ENCODE assay signal across 1 cellular context in the genomic region with DNA sequence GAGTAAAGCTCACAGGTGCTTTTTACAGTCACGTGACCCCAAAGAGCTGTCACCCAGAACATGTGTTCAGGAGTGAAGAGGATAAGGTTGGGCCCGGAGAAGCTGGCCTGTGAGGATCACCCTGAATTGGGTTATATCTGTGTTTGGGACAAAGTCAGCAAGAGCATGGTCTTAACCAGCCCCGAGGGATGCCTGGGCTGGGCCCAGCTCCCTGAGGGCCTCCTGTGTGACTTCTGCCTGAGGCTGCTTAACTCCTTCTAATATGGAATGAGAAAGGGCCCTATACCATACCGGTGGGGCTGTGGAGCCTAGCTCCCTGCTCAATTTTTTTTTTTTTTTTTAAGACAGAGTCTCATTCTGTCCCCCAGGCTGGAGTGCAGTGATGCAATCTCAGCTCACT.
TF ChIP-seq lines count a peak whose summit lies in the region.

No MANE protein-coding gene starts in this region.

TF ChIP-seq in GM23338, 12 proteins besides CTCF, POLR2A, EP300 and RAD21:
- TF ChIP-seq, protein P1, sequence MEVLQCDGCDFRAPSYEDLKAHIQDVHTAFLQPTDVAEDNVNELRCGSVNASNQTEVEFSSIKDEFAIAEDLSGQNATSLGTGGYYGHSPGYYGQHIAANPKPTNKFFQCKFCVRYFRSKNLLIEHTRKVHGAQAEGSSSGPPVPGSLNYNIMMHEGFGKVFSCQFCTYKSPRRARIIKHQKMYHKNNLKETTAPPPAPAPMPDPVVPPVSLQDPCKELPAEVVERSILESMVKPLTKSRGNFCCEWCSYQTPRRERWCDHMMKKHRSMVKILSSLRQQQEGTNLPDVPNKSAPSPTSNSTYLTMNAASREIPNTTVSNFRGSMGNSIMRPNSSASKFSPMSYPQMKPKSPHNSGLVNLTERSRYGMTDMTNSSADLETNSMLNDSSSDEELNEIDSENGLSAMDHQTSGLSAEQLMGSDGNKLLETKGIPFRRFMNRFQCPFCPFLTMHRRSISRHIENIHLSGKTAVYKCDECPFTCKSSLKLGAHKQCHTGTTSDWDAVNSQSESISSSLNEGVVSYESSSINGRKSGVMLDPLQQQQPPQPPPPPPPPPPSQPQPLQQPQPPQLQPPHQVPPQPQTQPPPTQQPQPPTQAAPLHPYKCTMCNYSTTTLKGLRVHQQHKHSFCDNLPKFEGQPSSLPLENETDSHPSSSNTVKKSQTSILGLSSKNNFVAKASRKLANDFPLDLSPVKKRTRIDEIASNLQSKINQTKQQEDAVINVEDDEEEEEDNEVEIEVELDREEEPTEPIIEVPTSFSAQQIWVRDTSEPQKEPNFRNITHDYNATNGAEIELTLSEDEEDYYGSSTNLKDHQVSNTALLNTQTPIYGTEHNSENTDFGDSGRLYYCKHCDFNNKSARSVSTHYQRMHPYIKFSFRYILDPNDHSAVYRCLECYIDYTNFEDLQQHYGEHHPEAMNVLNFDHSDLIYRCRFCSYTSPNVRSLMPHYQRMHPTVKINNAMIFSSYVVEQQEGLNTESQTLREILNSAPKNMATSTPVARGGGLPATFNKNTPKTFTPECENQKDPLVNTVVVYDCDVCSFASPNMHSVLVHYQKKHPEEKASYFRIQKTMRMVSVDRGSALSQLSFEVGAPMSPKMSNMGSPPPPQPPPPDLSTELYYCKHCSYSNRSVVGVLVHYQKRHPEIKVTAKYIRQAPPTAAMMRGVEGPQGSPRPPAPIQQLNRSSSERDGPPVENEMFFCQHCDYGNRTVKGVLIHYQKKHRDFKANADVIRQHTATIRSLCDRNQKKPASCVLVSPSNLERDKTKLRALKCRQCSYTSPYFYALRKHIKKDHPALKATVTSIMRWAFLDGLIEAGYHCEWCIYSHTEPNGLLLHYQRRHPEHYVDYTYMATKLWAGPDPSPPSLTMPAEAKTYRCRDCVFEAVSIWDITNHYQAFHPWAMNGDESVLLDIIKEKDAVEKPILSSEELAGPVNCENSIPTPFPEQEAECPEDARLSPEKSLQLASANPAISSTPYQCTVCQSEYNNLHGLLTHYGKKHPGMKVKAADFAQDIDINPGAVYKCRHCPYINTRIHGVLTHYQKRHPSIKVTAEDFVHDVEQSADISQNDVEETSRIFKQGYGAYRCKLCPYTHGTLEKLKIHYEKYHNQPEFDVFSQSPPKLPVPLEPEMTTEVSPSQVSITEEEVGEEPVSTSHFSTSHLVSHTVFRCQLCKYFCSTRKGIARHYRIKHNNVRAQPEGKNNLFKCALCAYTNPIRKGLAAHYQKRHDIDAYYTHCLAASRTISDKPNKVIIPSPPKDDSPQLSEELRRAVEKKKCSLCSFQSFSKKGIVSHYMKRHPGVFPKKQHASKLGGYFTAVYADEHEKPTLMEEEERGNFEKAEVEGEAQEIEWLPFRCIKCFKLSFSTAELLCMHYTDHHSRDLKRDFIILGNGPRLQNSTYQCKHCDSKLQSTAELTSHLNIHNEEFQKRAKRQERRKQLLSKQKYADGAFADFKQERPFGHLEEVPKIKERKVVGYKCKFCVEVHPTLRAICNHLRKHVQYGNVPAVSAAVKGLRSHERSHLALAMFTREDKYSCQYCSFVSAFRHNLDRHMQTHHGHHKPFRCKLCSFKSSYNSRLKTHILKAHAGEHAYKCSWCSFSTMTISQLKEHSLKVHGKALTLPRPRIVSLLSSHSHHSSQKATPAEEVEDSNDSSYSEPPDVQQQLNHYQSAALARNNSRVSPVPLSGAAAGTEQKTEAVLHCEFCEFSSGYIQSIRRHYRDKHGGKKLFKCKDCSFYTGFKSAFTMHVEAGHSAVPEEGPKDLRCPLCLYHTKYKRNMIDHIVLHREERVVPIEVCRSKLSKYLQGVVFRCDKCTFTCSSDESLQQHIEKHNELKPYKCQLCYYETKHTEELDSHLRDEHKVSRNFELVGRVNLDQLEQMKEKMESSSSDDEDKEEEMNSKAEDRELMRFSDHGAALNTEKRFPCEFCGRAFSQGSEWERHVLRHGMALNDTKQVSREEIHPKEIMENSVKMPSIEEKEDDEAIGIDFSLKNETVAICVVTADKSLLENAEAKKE (CRISPR knock-in tag; IDR thresholded peaks at IDR 0.05): no peak
- TF ChIP-seq, protein P2, sequence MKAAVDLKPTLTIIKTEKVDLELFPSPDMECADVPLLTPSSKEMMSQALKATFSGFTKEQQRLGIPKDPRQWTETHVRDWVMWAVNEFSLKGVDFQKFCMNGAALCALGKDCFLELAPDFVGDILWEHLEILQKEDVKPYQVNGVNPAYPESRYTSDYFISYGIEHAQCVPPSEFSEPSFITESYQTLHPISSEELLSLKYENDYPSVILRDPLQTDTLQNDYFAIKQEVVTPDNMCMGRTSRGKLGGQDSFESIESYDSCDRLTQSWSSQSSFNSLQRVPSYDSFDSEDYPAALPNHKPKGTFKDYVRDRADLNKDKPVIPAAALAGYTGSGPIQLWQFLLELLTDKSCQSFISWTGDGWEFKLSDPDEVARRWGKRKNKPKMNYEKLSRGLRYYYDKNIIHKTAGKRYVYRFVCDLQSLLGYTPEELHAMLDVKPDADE (IDR thresholded peaks at IDR 0.05): no peak
- TF ChIP-seq ZNF114 (CRISPR knock-in tag; IDR thresholded peaks at IDR 0.05): no peak
- TF ChIP-seq POLR2AphosphoS5 (IDR thresholded peaks at IDR 0.05; ENCODE audit: low read depth): no peak
- TF ChIP-seq ZNF331 (CRISPR knock-in tag; IDR thresholded peaks at IDR 0.05; ENCODE audit: low read depth): no peak
- no peak for TF ChIP-seq EZH2phosphoT487 (IDR thresholded peaks at IDR 0.05; ENCODE audit: unreplicated experiment)
- no peak for TF ChIP-seq EZH2 (IDR thresholded peaks at IDR 0.05; ENCODE audit: low read depth, unreplicated experiment)
- no peak for TF ChIP-seq NANOG (IDR thresholded peaks at IDR 0.05; ENCODE audit: borderline replicate concordance)
- no peak for TF ChIP-seq CREB1 (CRISPR knock-in tag; IDR thresholded peaks at IDR 0.05; ENCODE audit: low read depth)
- no peak for TF ChIP-seq STAT1 (IDR thresholded peaks at IDR 0.05; ENCODE audit: unreplicated experiment)
- TF ChIP-seq, protein P3, sequence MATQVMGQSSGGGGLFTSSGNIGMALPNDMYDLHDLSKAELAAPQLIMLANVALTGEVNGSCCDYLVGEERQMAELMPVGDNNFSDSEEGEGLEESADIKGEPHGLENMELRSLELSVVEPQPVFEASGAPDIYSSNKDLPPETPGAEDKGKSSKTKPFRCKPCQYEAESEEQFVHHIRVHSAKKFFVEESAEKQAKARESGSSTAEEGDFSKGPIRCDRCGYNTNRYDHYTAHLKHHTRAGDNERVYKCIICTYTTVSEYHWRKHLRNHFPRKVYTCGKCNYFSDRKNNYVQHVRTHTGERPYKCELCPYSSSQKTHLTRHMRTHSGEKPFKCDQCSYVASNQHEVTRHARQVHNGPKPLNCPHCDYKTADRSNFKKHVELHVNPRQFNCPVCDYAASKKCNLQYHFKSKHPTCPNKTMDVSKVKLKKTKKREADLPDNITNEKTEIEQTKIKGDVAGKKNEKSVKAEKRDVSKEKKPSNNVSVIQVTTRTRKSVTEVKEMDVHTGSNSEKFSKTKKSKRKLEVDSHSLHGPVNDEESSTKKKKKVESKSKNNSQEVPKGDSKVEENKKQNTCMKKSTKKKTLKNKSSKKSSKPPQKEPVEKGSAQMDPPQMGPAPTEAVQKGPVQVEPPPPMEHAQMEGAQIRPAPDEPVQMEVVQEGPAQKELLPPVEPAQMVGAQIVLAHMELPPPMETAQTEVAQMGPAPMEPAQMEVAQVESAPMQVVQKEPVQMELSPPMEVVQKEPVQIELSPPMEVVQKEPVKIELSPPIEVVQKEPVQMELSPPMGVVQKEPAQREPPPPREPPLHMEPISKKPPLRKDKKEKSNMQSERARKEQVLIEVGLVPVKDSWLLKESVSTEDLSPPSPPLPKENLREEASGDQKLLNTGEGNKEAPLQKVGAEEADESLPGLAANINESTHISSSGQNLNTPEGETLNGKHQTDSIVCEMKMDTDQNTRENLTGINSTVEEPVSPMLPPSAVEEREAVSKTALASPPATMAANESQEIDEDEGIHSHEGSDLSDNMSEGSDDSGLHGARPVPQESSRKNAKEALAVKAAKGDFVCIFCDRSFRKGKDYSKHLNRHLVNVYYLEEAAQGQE (IDR thresholded peaks at IDR 0.05; ENCODE audit: unreplicated experiment): no peak
- no peak for TF ChIP-seq JUNB (IDR thresholded peaks at IDR 0.05; ENCODE audit: unreplicated experiment)
